Comparison of ENCODE assay signal across 28 cellular contexts in genomic region chr13:78443839-78444238, GRCh38.
"Had no signal": no experiment of that assay in that cellular context is flagged by ENCODE, and none has a peak within 500 bp of the region (broad histone marks: within the 10 kb centered on the region; RNA-seq: fewer than 3 reads in every experiment).

No MANE protein-coding gene starts in this region.

- FAIRE-seq: colon, endometrium, endothelial cell of umbilical vein, frontal cortex had no signal

- H3K27me3 ChIP-seq: colonic mucosa, dorsolateral prefrontal cortex, esophagus muscularis mucosa, esophagus squamous epithelium, foreskin keratinocyte, gastrocnemius medialis, gastroesophageal sphincter, heart left ventricle, heart right ventricle had no signal

- H3K9me3 ChIP-seq: colonic mucosa, esophagus muscularis mucosa, esophagus squamous epithelium, gastrocnemius medialis, gastroesophageal sphincter, heart left ventricle, heart right ventricle had no signal

- H3K4me1 ChIP-seq: colonic mucosa, esophagus muscularis mucosa, esophagus squamous epithelium, foreskin keratinocyte, gastrocnemius medialis, gastroesophageal sphincter, heart left ventricle, heart right ventricle had no signal

- ATAC-seq: effector memory CD8-positive, alpha-beta T cell; esophagus mucosa; foreskin keratinocyte; gastrocnemius medialis; gastroesophageal sphincter; heart left ventricle; heart right ventricle had no signal

- H3K36me3 ChIP-seq: colonic mucosa, esophagus muscularis mucosa, esophagus squamous epithelium, gastrocnemius medialis, gastroesophageal sphincter, heart left ventricle, heart right ventricle had no signal

- DNase-seq: colonic mucosa; cortex of kidney; dermis blood vessel endothelial cell; dorsolateral prefrontal cortex; effector CD4-positive, alpha-beta T cell; effector CD8-positive, alpha-beta T cell; effector memory CD4-positive, alpha-beta T cell; effector memory CD8-positive, alpha-beta T cell; endodermal cell; erythroblast; esophagus squamous epithelium; foreskin fibroblast; foreskin keratinocyte; foreskin melanocyte; gastrocnemius medialis; glutamatergic neuron; head of caudate nucleus; heart left ventricle; heart right ventricle had no signal

- H3K4me3 ChIP-seq: colonic mucosa, coronary artery, dorsolateral prefrontal cortex, esophagus muscularis mucosa, esophagus squamous epithelium, gastrocnemius medialis, gastroesophageal sphincter, heart left ventricle, heart right ventricle had no signal

- H3K27ac ChIP-seq: colonic mucosa, coronary artery, dorsolateral prefrontal cortex, epithelial cell of prostate, esophagus muscularis mucosa, esophagus squamous epithelium, foreskin keratinocyte, gastrocnemius medialis, gastroesophageal sphincter, heart left ventricle, heart right ventricle had no signal
